ENCODE assay signal across 28 cellular contexts in genomic region chr9:136277746-136278145, GRCh38. TPM values are rescaled to one million over a fixed set of nuclear protein-coding genes. Genes with fewer than 3 reads are reported as not detected.
"Had no signal": no experiment of that assay in that cellular context is flagged by ENCODE, and none has a peak within 500 bp of the region (broad histone marks: within the 10 kb centered on the region; RNA-seq: fewer than 3 reads in every experiment).

No MANE protein-coding gene starts in this region.

- H3K27ac ChIP-seq: HL-60, SJSA1, SK-N-MC had no signal

- H3K36me3 ChIP-seq: SJSA1 had no signal

- H3K4me3 ChIP-seq: SJSA1, SK-N-MC had no signal

- DNase-seq: KBM-7, MV-4-11, NCI-H1048, NCI-H1105, NCI-H1417, NCI-H1436 treated with DMSO at 0.1 percent for 48 hours, NCI-H1694, NCI-H187 treated with DMSO at 0.1 percent for 48 hours, NCI-H2029 treated with DMSO at 0.1 percent for 48 hours, NCI-H2171 treated with DMSO at 0.1 percent for 48 hours, NCI-H345, NCI-H446 treated with DMSO at 0.1 percent for 48 hours, NCI-H510A treated with DMSO at 0.1 percent for 48 hours, NCI-H526, PC-3, Right ventricle myocardium superior, SIG-M5 had no signal

- H3K9me3 ChIP-seq: SJSA1 had no signal

- ATAC-seq: Panc1, PC-3 had no signal

- H3K4me1 ChIP-seq: SJSA1 had no signal

- FAIRE-seq: HTR-8/SVneo had no signal

RNA-seq across cellular contexts. Expression of gene CCDC187, which starts 26.1 kb away (rescaled TPM):
- total RNA-seq: LHCN-M2; MCF 10A; OCI-LY7; Right ventricle myocardium superior; RPMI7951; SJSA1; T-helper 1 cell treated with Interleukin-12 subunit alpha and Interleukin-12 subunit beta and Interleukin-4 antibody, amounts not matched to agents 30 ng/mL and 1 ng/mL, for 36 hours had no signal

RNA-seq across cellular contexts. Expression of gene GPSM1, which starts 49.6 kb away (rescaled TPM):
- total RNA-seq: OCI-LY7 had no signal
- polyA plus RNA-seq: IgD-negative memory B cell had no signal
